In genomic region chr2:102005989-102006885, GRCh38 we compare ENCODE assay signal across 1 cellular context.
TF ChIP-seq lines count a peak whose summit lies in the region.

No MANE protein-coding gene starts in this region.

TF ChIP-seq in HepG2, 621 proteins besides CTCF, POLR2A, EP300 and RAD21 (continued from another document and continues in another):
- no peak for TF ChIP-seq ZBTB14 (CRISPR knock-in tag; IDR thresholded peaks at IDR 0.05)
- no peak for TF ChIP-seq ZNF367 (CRISPR knock-in tag; IDR thresholded peaks at IDR 0.05; ENCODE audit: borderline replicate concordance)
- no peak for TF ChIP-seq ZNF382 (CRISPR knock-in tag; IDR thresholded peaks at IDR 0.05; ENCODE audit: borderline replicate concordance)
- TF ChIP-seq ZNF17 (CRISPR knock-in tag; IDR thresholded peaks at IDR 0.05), result no peak
- TF ChIP-seq UBTF (CRISPR knock-in tag; IDR thresholded peaks at IDR 0.05), result no peak
- peak; percentile 44 for TF ChIP-seq TEAD3 (CRISPR knock-in tag; optimal IDR thresholded peaks at IDR 0.05; ENCODE audit: borderline replicate concordance)
- TF ChIP-seq HNF1B (CRISPR knock-in tag; IDR thresholded peaks at IDR 0.05), result no peak
- TF ChIP-seq TRIM24 (CRISPR knock-in tag; IDR thresholded peaks at IDR 0.05), result no peak
- no peak for TF ChIP-seq ZBTB3 (CRISPR knock-in tag; IDR thresholded peaks at IDR 0.05; ENCODE audit: borderline replicate concordance, low read depth)
- no peak for TF ChIP-seq MAFG (CRISPR knock-in tag; IDR thresholded peaks at IDR 0.05)
- TF ChIP-seq NAIF1 (CRISPR knock-in tag; IDR thresholded peaks at IDR 0.05; ENCODE audit: borderline replicate concordance), result no peak
- no peak for TF ChIP-seq SAFB2 (CRISPR knock-in tag; IDR thresholded peaks at IDR 0.05; ENCODE audit: borderline replicate concordance, low read depth)
- no peak for TF ChIP-seq ZSCAN25 (CRISPR knock-in tag; IDR thresholded peaks at IDR 0.05)
- no peak for TF ChIP-seq ZNF747 (CRISPR knock-in tag; IDR thresholded peaks at IDR 0.05; ENCODE audit: borderline replicate concordance)
- TF ChIP-seq ZNF510 (CRISPR knock-in tag; IDR thresholded peaks at IDR 0.05; ENCODE audit: low read depth), result no peak
- TF ChIP-seq U2AF2 (IDR thresholded peaks at IDR 0.05; ENCODE audit: low read depth, low read length), result no peak
- no peak for TF ChIP-seq TGIF2 (CRISPR knock-in tag; IDR thresholded peaks at IDR 0.05)
- TF ChIP-seq CERS6 (CRISPR knock-in tag; IDR thresholded peaks at IDR 0.05), result no peak
- no peak for TF ChIP-seq PBX3 (CRISPR knock-in tag; IDR thresholded peaks at IDR 0.05; ENCODE audit: borderline replicate concordance)
- no peak for TF ChIP-seq ZNF34 (CRISPR knock-in tag; IDR thresholded peaks at IDR 0.05; ENCODE audit: borderline replicate concordance)
- peak; percentile 63 for TF ChIP-seq MAX (IDR thresholded peaks at IDR 0.05)
- TF ChIP-seq THAP11 (CRISPR knock-in tag; IDR thresholded peaks at IDR 0.05), result peak; percentile 7; the same call in 1 of the 2 replicates
- TF ChIP-seq IRF9 (CRISPR knock-in tag; IDR thresholded peaks at IDR 0.05; ENCODE audit: borderline replicate concordance), result no peak
- no peak for TF ChIP-seq PPARG (CRISPR knock-in tag; conservative IDR thresholded peaks at IDR 0.05)
- no peak; the same call in 1 of the 2 replicates for TF ChIP-seq ZNF792 (CRISPR knock-in tag; IDR thresholded peaks at IDR 0.05)
- no peak for TF ChIP-seq MLXIP (CRISPR knock-in tag; IDR thresholded peaks at IDR 0.05; ENCODE audit: borderline replicate concordance)
- peak; percentile 24; the same call in 1 of the 2 replicates for TF ChIP-seq HMGXB3 (CRISPR knock-in tag; IDR thresholded peaks at IDR 0.05; ENCODE audit: borderline replicate concordance)
- no peak for TF ChIP-seq MYC (CRISPR knock-in tag; IDR thresholded peaks at IDR 0.05; ENCODE audit: borderline replicate concordance)
- TF ChIP-seq ZFP36L2 (CRISPR knock-in tag; IDR thresholded peaks at IDR 0.05), result no peak
- TF ChIP-seq ZNF570 (CRISPR knock-in tag; IDR thresholded peaks at IDR 0.05; ENCODE audit: borderline replicate concordance), result no peak
- peak; percentile 31; the same call in 1 of the 2 replicates for TF ChIP-seq RXRB (CRISPR knock-in tag; IDR thresholded peaks at IDR 0.05; ENCODE audit: borderline replicate concordance)
- no peak for TF ChIP-seq DNMT3B (CRISPR knock-in tag; conservative IDR thresholded peaks at IDR 0.05)
- no peak for TF ChIP-seq ZFP36L1 (CRISPR knock-in tag; IDR thresholded peaks at IDR 0.05)
- TF ChIP-seq SP2 (CRISPR knock-in tag; IDR thresholded peaks at IDR 0.05), result no peak
- TF ChIP-seq CSRNP1 (CRISPR knock-in tag; IDR thresholded peaks at IDR 0.05), result no peak
- no peak for TF ChIP-seq CHD2 (IDR thresholded peaks at IDR 0.05; ENCODE audit: low read depth, low read length)
- no peak for TF ChIP-seq PHF8 (CRISPR knock-in tag; IDR thresholded peaks at IDR 0.05)
- TF ChIP-seq EED (CRISPR knock-in tag; IDR thresholded peaks at IDR 0.05), result no peak; the same call in 1 of the 2 replicates
- no peak for TF ChIP-seq YY1 (IDR thresholded peaks at IDR 0.05; ENCODE audit: insufficient read depth, insufficient replicate concordance, low read depth, low read length)
- TF ChIP-seq TERF1 (CRISPR knock-in tag; IDR thresholded peaks at IDR 0.05), result no peak
- TF ChIP-seq ZNF362 (CRISPR knock-in tag; IDR thresholded peaks at IDR 0.05; ENCODE audit: borderline replicate concordance), result no peak
- no peak for TF ChIP-seq JUN (CRISPR knock-in tag; IDR thresholded peaks at IDR 0.05)
